Comparison of ENCODE assay signal across 8 cellular contexts in genomic region chr17:44362964-44363612, GRCh38. TPM values are rescaled to one million over a fixed set of nuclear protein-coding genes. Genes with fewer than 3 reads are reported as not detected.
DNase-seq lines count a peak whose midpoint lies in the region; TF ChIP-seq lines count a peak whose summit lies in the region.

No MANE protein-coding gene starts in this region.

- H3K9me3 ChIP-seq in thyroid gland: no peaks in the 10 kb centered on the region

- 0 to 7% methylated on average over 3 to 7 of the region's 45 CpGs for WGBS in thyroid gland, 2 donors

- H3K27ac ChIP-seq in brain microvascular endothelial cell: no peak overlapping the region
- H3K27ac ChIP-seq in thyroid gland: no peak overlapping the region

- peak; percentile 7 for DNase-seq in DMS79 treated with DMSO at 0.1 percent for 48 hours (lab: John Stamatoyannopoulos, UW)
- DNase-seq in DMS79 (lab: John Stamatoyannopoulos, UW): no peak
- peak; percentile 16 for DNase-seq in NCI-H1105 treated with DMSO at 0.1 percent for 48 hours (lab: John Stamatoyannopoulos, UW)
- DNase-seq in brain microvascular endothelial cell: no peak
- peak; percentile 74 for DNase-seq in left kidney (ENCODE audit: low read depth, low spot score)
- peak in 1 of 2 donors; percentile 19 for DNase-seq in thyroid gland
- no peak for DNase-seq in NCI-H524 treated with DMSO at 0.1 percent for 48 hours (lab: John Stamatoyannopoulos, UW)
- no peak for DNase-seq in NCI-H187 (lab: John Stamatoyannopoulos, UW)

- H3K36me3 ChIP-seq in brain microvascular endothelial cell (replicated peaks) (no peaks in the 10 kb centered on the region), thyroid gland (no peaks in the 10 kb centered on the region)

- H3K4me1 ChIP-seq in thyroid gland: peaks cover 43 to 46% of the 10 kb centered on the region in 2 donors

- in situ Hi-C loops in brain microvascular endothelial cell (cut with HindIII; ENCODE audit: low pct_ligation_motif_present, low sequenced_read_pairs): no loop called here

- intact Hi-C loops in thyroid gland (cut with DNase I): no loop called here

- H3K27me3 ChIP-seq in brain microvascular endothelial cell (replicated peaks) (peaks cover 3% of the 10 kb centered on the region), thyroid gland (no peaks in the 10 kb centered on the region)

- H3K4me3 ChIP-seq in brain microvascular endothelial cell (ENCODE audit: low read depth, low read length) (peak overlapping the region; percentile 64), thyroid gland (replicated peaks in 1 of 3) (peak overlapping the region; percentile 52 to 62 (median 56))

- TF ChIP-seq CTCF in brain microvascular endothelial cell (IDR thresholded peaks at IDR 0.05; ENCODE audit: low read depth, low read length, missing control alignments): no peak
- no peak for TF ChIP-seq CTCF in thyroid gland (IDR thresholded peaks at IDR 0.05)

- no peak for TF ChIP-seq POLR2A in thyroid gland (IDR thresholded peaks at IDR 0.05)

RNA-seq across cellular contexts. Expression of gene FAM171A2, which starts 0.6 kb away (rescaled TPM):
- total RNA-seq in thyroid gland: 10 to 100 TPM in 2 of 4 donors, 1 to 10 TPM in 2; 7.1 to 15.0 (median 10.4) TPM

RNA-seq across cellular contexts. Expression of gene GRN, which starts 18.0 kb away (rescaled TPM):
- total RNA-seq in thyroid gland: 100 to 1,000 TPM; 259 to 292 (median 264) TPM

RNA-seq across cellular contexts. Expression of gene ITGA2B, which starts 26.4 kb away (rescaled TPM):
- 1 to 10 TPM; 2.0 to 4.6 (median 3.3) TPM for total RNA-seq in thyroid gland

RNA-seq across cellular contexts. Expression of gene SLC25A39, which starts 38.5 kb away (rescaled TPM):
- total RNA-seq in thyroid gland: 100 to 1,000 TPM in 2 of 4 donors, 10 to 100 TPM in 2; 82.5 to 201 (median 144) TPM

RNA-seq across cellular contexts. Expression of gene RUNDC3A, which starts 54.7 kb away (rescaled TPM):
- total RNA-seq in thyroid gland: 1 to 10 TPM in 3 of 4 donors, under 1 TPM in 1; 0.89 to 4.1 (median 2.1) TPM

Comparison
In these comparisons a context has a peak if more than half of its experiments do, and no peak if none do; other contexts are left out.
1. DNase-seq: peak in DMS79 treated with DMSO at 0.1 percent for 48 hours (single experiment), NCI-H1105 treated with DMSO at 0.1 percent for 48 hours (single experiment) and left kidney (single experiment); none in DMS79 (single experiment), brain microvascular endothelial cell (single experiment), NCI-H524 treated with DMSO at 0.1 percent for 48 hours (single experiment) and NCI-H187 (0 of 2).